Comparison of ENCODE assay signal across 13 cellular contexts in genomic region chr3:156602424-156602823, GRCh38. TPM values are rescaled to one million over a fixed set of nuclear protein-coding genes. Genes with fewer than 3 reads are reported as not detected.
DNase-seq lines count a peak whose midpoint lies in the region; ATAC-seq lines count a peak whose summit lies in the region.
"Had no signal": no experiment of that assay in that cellular context is flagged by ENCODE, and none has a peak within 500 bp of the region (broad histone marks: within the 10 kb centered on the region; RNA-seq: fewer than 3 reads in every experiment).

No MANE protein-coding gene starts in this region.

- ATAC-seq in HG02588 (IDR thresholded peaks at IDR 0.05; ENCODE audit: unreplicated experiment) (peak; percentile 49), HG02763 (IDR thresholded peaks at IDR 0.05; ENCODE audit: unreplicated experiment) (no peak)
- ATAC-seq: A549 had no signal

- DNase-seq in activated CD4-positive, alpha-beta T cell treated with anti-CD3 and anti-CD28 coated beads, Interleukin-2, amount 10 ng/mL, durations not matched to agents 7 days and 5 days: peak; percentile 25
- no peak for DNase-seq in activated CD4-positive, alpha-beta T cell treated with anti-CD3 and anti-CD28 coated beads for 4 hours
- DNase-seq in amniotic epithelial cell (ENCODE audit: low read depth): peak; percentile 69
- peak; percentile 90 for DNase-seq in renal cortical epithelial cell (ENCODE audit: low read depth)
- DNase-seq in central memory CD4-positive, alpha-beta T cell: no peak
- DNase-seq in stimulated activated CD4-positive, alpha-beta T cell treated with anti-CD3 and anti-CD28 coated beads, Interleukin-2, amount 100 ng/mL, for 24 hours: no peak
- DNase-seq: amniotic stem cell; NCI-H1105 treated with DMSO at 0.1 percent for 48 hours; NK-92 treated with Interleukin-12 subunit alpha and Interleukin-12 subunit beta, amount 100 ng/mL, for 24 hours had no signal

- peaks cover 30% of the 10 kb centered on the region for H3K4me1 Mint-ChIP-seq in activated CD4-positive, alpha-beta T cell treated with anti-CD3 and anti-CD28 coated beads, Interleukin-2, amount 10 ng/mL, durations not matched to agents 7 days and 5 days

- peak overlapping the region; percentile 17 for H3K27ac Mint-ChIP-seq in activated CD4-positive, alpha-beta T cell treated with anti-CD3 and anti-CD28 coated beads, Interleukin-2, amount 10 ng/mL, durations not matched to agents 7 days and 5 days
- H3K27ac Mint-ChIP-seq: neural progenitor cell had no signal

- no peak overlapping the region for H3K4me3 Mint-ChIP-seq in activated CD4-positive, alpha-beta T cell treated with anti-CD3 and anti-CD28 coated beads, Interleukin-2, amount 10 ng/mL, durations not matched to agents 7 days and 5 days
- H3K4me3 Mint-ChIP-seq: neural progenitor cell had no signal

- peaks cover 18% of the 10 kb centered on the region for H3K27me3 Mint-ChIP-seq in activated CD4-positive, alpha-beta T cell treated with anti-CD3 and anti-CD28 coated beads, Interleukin-2, amount 10 ng/mL, durations not matched to agents 7 days and 5 days

- POLR2A ChIA-PET in activated CD4-positive, alpha-beta T cell treated with anti-CD3 and anti-CD28 coated beads, Interleukin-2, amount 10 ng/mL, durations not matched to agents 7 days and 5 days (lab: Charles Lee): no interaction called here

- CTCF ChIA-PET in activated CD4-positive, alpha-beta T cell treated with anti-CD3 and anti-CD28 coated beads, Interleukin-2, amount 10 ng/mL, durations not matched to agents 7 days and 5 days (lab: Charles Lee): interaction anchor here (1.5 to 1.9 kb wide), 3 partner anchors 14 to 47 kb away, joined by 3 to 5 read pairs (median 3); partner anchors contain the start of gene SSR3

- H3K9me3 Mint-ChIP-seq in activated CD4-positive, alpha-beta T cell treated with anti-CD3 and anti-CD28 coated beads, Interleukin-2, amount 10 ng/mL, durations not matched to agents 7 days and 5 days: no peaks in the 10 kb centered on the region
- H3K9me3 Mint-ChIP-seq: neural progenitor cell had no signal

- no peaks in the 10 kb centered on the region for H3K36me3 Mint-ChIP-seq in activated CD4-positive, alpha-beta T cell treated with anti-CD3 and anti-CD28 coated beads, Interleukin-2, amount 10 ng/mL, durations not matched to agents 7 days and 5 days (ENCODE audit: low read depth)
- H3K36me3 Mint-ChIP-seq: neural progenitor cell had no signal

RNA-seq across cellular contexts. Expression of gene SSR3, which starts 47.5 kb away (rescaled TPM):
- total RNA-seq in activated CD4-positive, alpha-beta T cell treated with anti-CD3 and anti-CD28 coated beads, Interleukin-2, amount 10 ng/mL, durations not matched to agents 7 days and 5 days: 100 to 1,000 TPM; 139 to 143 TPM
- 347 and 520 TPM in 2 replicates for total RNA-seq in renal cortical epithelial cell

Comparison
In these comparisons a context has a peak if more than half of its experiments do, and no peak if none do; other contexts are left out.
1. DNase-seq: peak in activated CD4-positive, alpha-beta T cell treated with anti-CD3 and anti-CD28 coated beads, Interleukin-2, amount 10 ng/mL, durations not matched to agents 7 days and 5 days (single experiment), amniotic epithelial cell (single experiment) and renal cortical epithelial cell (single experiment); none in activated CD4-positive, alpha-beta T cell treated with anti-CD3 and anti-CD28 coated beads for 4 hours (0 of 2), central memory CD4-positive, alpha-beta T cell (single experiment) and stimulated activated CD4-positive, alpha-beta T cell treated with anti-CD3 and anti-CD28 coated beads, Interleukin-2, amount 100 ng/mL, for 24 hours (0 of 2).